Comparison of ENCODE assay signal across 8 cellular contexts in genomic region chr10:132448248-132448731, GRCh38. TPM values are rescaled to one million over a fixed set of nuclear protein-coding genes. Genes with fewer than 3 reads are reported as not detected.
DNase-seq lines count a peak whose midpoint lies in the region; ATAC-seq and TF ChIP-seq lines count a peak whose summit lies in the region.

No MANE protein-coding gene starts in this region.

- H3K36me3 Mint-ChIP-seq in H9 (ENCODE audit: insufficient read depth in 1 of 3, low read depth in 3 of 3) (no peaks in the 10 kb centered on the region; a peak in 1 of 7 replicates), MCF 10A (ENCODE audit: insufficient read depth, unreplicated experiment) (peaks cover 7% of the 10 kb centered on the region)

- no peaks in the 10 kb centered on the region for H3K79me2 ChIP-seq in H9 (ENCODE audit: insufficient read depth, low read length)

- no peak overlapping the region for H2BK15ac ChIP-seq in H9 (ENCODE audit: low read depth, low read length)

- no peak overlapping the region for H4K5ac ChIP-seq in H9 (ENCODE audit: insufficient read length, low read depth, low read length)

- no peak overlapping the region for H2BK120ac ChIP-seq in H9 (ENCODE audit: low read depth, low read length, poor library complexity, severe bottlenecking)

- H3K4me1 Mint-ChIP-seq in H9 (peaks cover 22 to 40% of the 10 kb centered on the region in 2 experiments), MCF 10A (ENCODE audit: insufficient read depth, unreplicated experiment) (peaks cover 32% of the 10 kb centered on the region)

- intact Hi-C loops in MCF 10A (cut with micrococcal nuclease), result no loop called here
- intact Hi-C loops in upper lobe of right lung (cut with DNase I), result no loop called here

- H3K27me3 ChIP-seq in H9 (ENCODE audit: insufficient read depth, low read length) (no peaks in the 10 kb centered on the region), upper lobe of right lung (no peaks in the 10 kb centered on the region)

- peaks cover 5% of the 10 kb centered on the region for H4K20me1 ChIP-seq in H9 (ENCODE audit: control insufficient read depth, insufficient read depth, insufficient read length)

- H3K23ac ChIP-seq in H9 (ENCODE audit: insufficient read length, low read depth, low read length), result no peak overlapping the region

- H3K9me3 Mint-ChIP-seq in H9 (no peaks in the 10 kb centered on the region), MCF 10A (ENCODE audit: unreplicated experiment) (no peaks in the 10 kb centered on the region)

- H3K56ac ChIP-seq in H9 (ENCODE audit: insufficient read length, low read depth, low read length), result no peak overlapping the region

- WGBS in H9 (ENCODE audit: extremely low coverage, insufficient read length, low lambda C conversion rate), result no CpG with 5 or more reads among the region's 15 CpGs

- no peak overlapping the region for H3K18ac ChIP-seq in H9 (ENCODE audit: insufficient read length, low read depth, low read length)

- BruUV-seq in MCF 10A (replicated peaks; lab: Mats Ljungman, UMichigan), result no TSS peak

- H3K4me2 ChIP-seq in H9 (ENCODE audit: insufficient read depth, insufficient read length, low read length), result peak overlapping the region; percentile 8

- H3K27me3 Mint-ChIP-seq in H9 (ENCODE audit: low read depth), result no peaks in the 10 kb centered on the region; the same call in none of the 2 replicates
- H3K27me3 Mint-ChIP-seq in MCF 10A (ENCODE audit: insufficient read depth, unreplicated experiment), result no peaks in the 10 kb centered on the region

- H3K27ac ChIP-seq in H9 (ENCODE audit: insufficient read length, low read depth, low read length) (no peak overlapping the region), upper lobe of right lung (peak overlapping the region; percentile 84)

- peaks cover 2% of the 10 kb centered on the region for H3K23me2 ChIP-seq in H9 (ENCODE audit: insufficient read length, low read depth, low read length, poor library complexity, severe bottlenecking)

- no peak overlapping the region for H2AK5ac ChIP-seq in H9 (ENCODE audit: insufficient read length, low read length)

- H3K4me1 ChIP-seq in H9 (ENCODE audit: insufficient read depth, low read length) (peaks cover 4% of the 10 kb centered on the region; the same call in 1 of the 2 replicates), upper lobe of right lung (peaks cover 37% of the 10 kb centered on the region)

- CTCF ChIA-PET in MCF 10A (lab: Yijun Ruan, JAX), result interaction anchor here (1.0 to 3.7 kb wide), 2 partner anchors 25 to 29 kb away, joined by 3 to 26 read pairs; no protein-coding TSS in a partner anchor

- POLR2A ChIA-PET in MCF 10A (lab: Yijun Ruan, JAX), result interaction anchor here (1.9 to 3.3 kb wide), 4 partner anchors 24 to 51 kb away, joined by 6 to 32 read pairs (median 13); partner anchors contain the start of gene PWWP2B

- no peak overlapping the region for H4K8ac ChIP-seq in H9 (replicated peaks; ENCODE audit: insufficient read length, low read depth, low read length)

- TF ChIP-seq CTCF in AG10803 (conservative IDR thresholded peaks at IDR 0.05; ENCODE audit: low read length), result no peak
- TF ChIP-seq CTCF in H9 (conservative IDR thresholded peaks at IDR 0.05), result no peak
- TF ChIP-seq CTCF in MCF 10A (IDR thresholded peaks at IDR 0.05; ENCODE audit: unreplicated experiment), result no peak
- no peak for TF ChIP-seq CTCF in upper lobe of right lung (IDR thresholded peaks at IDR 0.05)

- H3K4me3 Mint-ChIP-seq in H9 (no peak overlapping the region), MCF 10A (ENCODE audit: unreplicated experiment) (peak overlapping the region; percentile 41)

- no peaks in the 10 kb centered on the region for H3K36me3 ChIP-seq in upper lobe of right lung

- H3K4me3 ChIP-seq in AG10803 (ENCODE audit: low read length), result no peak overlapping the region
- no peak overlapping the region for H3K4me3 ChIP-seq in upper lobe of right lung

- H2BK5ac ChIP-seq in H9 (ENCODE audit: insufficient read length, low read length), result no peak overlapping the region

- H4K91ac ChIP-seq in H9 (ENCODE audit: insufficient read length, low read depth, low read length), result no peak overlapping the region

- ATAC-seq in SK-N-SH treated with all-trans-retinoic acid at 6 μM for 48 hours (peak; percentile 38), upper lobe of right lung (peak; percentile 75), HG02678 (IDR thresholded peaks at IDR 0.05; ENCODE audit: unreplicated experiment) (no peak)

- H3K14ac ChIP-seq in H9 (ENCODE audit: insufficient read depth, low read length), result no peak overlapping the region

- no peak overlapping the region for H3K4ac ChIP-seq in H9 (ENCODE audit: low read depth, low read length)

- DNase-seq in AG10803 (ENCODE audit: low read depth), result peak; percentile 69
- peak; percentile 92 for DNase-seq in H9
- peak; percentile 90 for DNase-seq in MCF 10A (ENCODE audit: unreplicated experiment)
- peak; percentile 71 for DNase-seq in mucosa of gallbladder (ENCODE audit: low spot score)
- DNase-seq in upper lobe of right lung, result peak; percentile 94
- DNase-seq in hippocampal formation (lab: John Stamatoyannopoulos, UW), result no peak

- 0 out of 7 replicates have a peak overlapping the region, but pooled peaks of 1 of the 3 experiments have one; percentile 29 for H3K27ac Mint-ChIP-seq in H9
- H3K27ac Mint-ChIP-seq in MCF 10A (ENCODE audit: low read depth, unreplicated experiment), result peak overlapping the region; percentile 97

- H2BK12ac ChIP-seq in H9 (ENCODE audit: insufficient read length, low read depth, low read length), result no peak overlapping the region

- no peaks in the 10 kb centered on the region for H3K79me1 ChIP-seq in H9 (ENCODE audit: insufficient read depth, low read depth, low read length, poor library complexity, severe bottlenecking)

- no peak overlapping the region for H3K9ac ChIP-seq in H9 (ENCODE audit: extremely low read depth, insufficient read length, low read length)

- H3T11ph ChIP-seq in H9 (ENCODE audit: low read length), result no peak overlapping the region

- H3K9me3 ChIP-seq in H9 (ENCODE audit: control insufficient read depth, low read depth, low read length) (no peaks in the 10 kb centered on the region), upper lobe of right lung (no peaks in the 10 kb centered on the region)

- H2BK20ac ChIP-seq in H9 (ENCODE audit: low read depth, low read length, poor library complexity, severe bottlenecking), result no peak overlapping the region

- H2AFZ ChIP-seq in H9 (ENCODE audit: low read length), result no peak overlapping the region

TF ChIP-seq in SK-N-SH treated with all-trans-retinoic acid at 6 μM for 48 hours, 23 proteins besides CTCF, POLR2A, EP300 and RAD21:
- TF ChIP-seq TOX (CRISPR knock-in tag; IDR thresholded peaks at IDR 0.05; ENCODE audit: borderline replicate concordance), result no peak
- TF ChIP-seq BACH2 (CRISPR knock-in tag; IDR thresholded peaks at IDR 0.05; ENCODE audit: borderline replicate concordance), result no peak
- TF ChIP-seq ZFP3 (CRISPR knock-in tag; IDR thresholded peaks at IDR 0.05), result no peak
- TF ChIP-seq, protein P1, sequence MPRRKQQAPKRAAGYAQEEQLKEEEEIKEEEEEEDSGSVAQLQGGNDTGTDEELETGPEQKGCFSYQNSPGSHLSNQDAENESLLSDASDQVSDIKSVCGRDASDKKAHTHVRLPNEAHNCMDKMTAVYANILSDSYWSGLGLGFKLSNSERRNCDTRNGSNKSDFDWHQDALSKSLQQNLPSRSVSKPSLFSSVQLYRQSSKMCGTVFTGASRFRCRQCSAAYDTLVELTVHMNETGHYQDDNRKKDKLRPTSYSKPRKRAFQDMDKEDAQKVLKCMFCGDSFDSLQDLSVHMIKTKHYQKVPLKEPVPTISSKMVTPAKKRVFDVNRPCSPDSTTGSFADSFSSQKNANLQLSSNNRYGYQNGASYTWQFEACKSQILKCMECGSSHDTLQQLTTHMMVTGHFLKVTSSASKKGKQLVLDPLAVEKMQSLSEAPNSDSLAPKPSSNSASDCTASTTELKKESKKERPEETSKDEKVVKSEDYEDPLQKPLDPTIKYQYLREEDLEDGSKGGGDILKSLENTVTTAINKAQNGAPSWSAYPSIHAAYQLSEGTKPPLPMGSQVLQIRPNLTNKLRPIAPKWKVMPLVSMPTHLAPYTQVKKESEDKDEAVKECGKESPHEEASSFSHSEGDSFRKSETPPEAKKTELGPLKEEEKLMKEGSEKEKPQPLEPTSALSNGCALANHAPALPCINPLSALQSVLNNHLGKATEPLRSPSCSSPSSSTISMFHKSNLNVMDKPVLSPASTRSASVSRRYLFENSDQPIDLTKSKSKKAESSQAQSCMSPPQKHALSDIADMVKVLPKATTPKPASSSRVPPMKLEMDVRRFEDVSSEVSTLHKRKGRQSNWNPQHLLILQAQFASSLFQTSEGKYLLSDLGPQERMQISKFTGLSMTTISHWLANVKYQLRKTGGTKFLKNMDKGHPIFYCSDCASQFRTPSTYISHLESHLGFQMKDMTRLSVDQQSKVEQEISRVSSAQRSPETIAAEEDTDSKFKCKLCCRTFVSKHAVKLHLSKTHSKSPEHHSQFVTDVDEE (CRISPR knock-in tag; IDR thresholded peaks at IDR 0.05), result no peak
- no peak for TF ChIP-seq ZFP30 (CRISPR knock-in tag; IDR thresholded peaks at IDR 0.05)

RNA-seq across cellular contexts. Expression of gene PWWP2B, which starts 51.3 kb away (rescaled TPM):
- total RNA-seq in H9 (2021) (9.5 and 10.0 TPM in 2 replicates), MCF 10A (2022) (10.0 and 13.0 TPM in 2 replicates), mucosa of gallbladder (52.9 TPM), upper lobe of right lung (26.0 TPM)

Comparison
In these comparisons a context has a peak if more than half of its experiments do, and no peak if none do; other contexts are left out.
1. DNase-seq: peak in AG10803 (single experiment), H9 (single experiment), MCF 10A (single experiment), mucosa of gallbladder (single experiment) and upper lobe of right lung (single experiment); none in hippocampal formation (0 of 2).